ENCODE assay signal across 12 cellular contexts in the genomic region with DNA sequence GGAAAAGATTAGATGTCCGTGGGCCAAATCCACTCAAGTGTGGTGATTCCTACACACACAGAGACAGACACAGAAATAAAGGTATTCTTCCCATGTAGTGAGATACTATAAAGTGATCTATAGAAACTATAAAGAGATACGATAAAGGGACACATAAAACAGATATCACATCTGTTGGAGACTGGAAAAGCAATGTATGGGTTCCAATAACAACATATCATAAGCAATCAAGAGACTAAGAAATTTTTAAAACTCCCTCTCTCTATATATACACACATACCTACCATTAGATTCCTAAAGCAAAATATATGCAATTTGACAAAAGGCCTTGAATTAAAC. TPM values are rescaled to one million over a fixed set of nuclear protein-coding genes. Genes with fewer than 3 reads are reported as not detected.
A peak's percentile ranks its signal among the peaks of the same experiment; 100 is the strongest.
DNase-seq lines count a peak whose midpoint lies in the region; ATAC-seq, FAIRE-seq and TF ChIP-seq lines count a peak whose summit lies in the region.
"Had no signal": no experiment of that assay in that cellular context is flagged by ENCODE, and none has a peak within 500 bp of the region (broad histone marks: within the 10 kb centered on the region; RNA-seq: fewer than 3 reads in every experiment).

No MANE protein-coding gene starts in this region.

- peak overlapping the region; percentile 100; the same call in 1 of the 2 replicates for H3K27ac ChIP-seq in SK-N-MC
- peak overlapping the region in 3 of 4 donors; percentile 90 to 96 (median 96) for H3K27ac ChIP-seq in esophagus muscularis mucosa (replicated peaks in 1 of 4)
- H3K27ac ChIP-seq in gastrocnemius medialis, result peak overlapping the region; percentile 95 to 99 (median 98)

- no peaks in the 10 kb centered on the region for H3K27me3 Mint-ChIP-seq in activated CD4-positive, alpha-beta T cell treated with anti-CD3 and anti-CD28 coated beads, Interleukin-2, amount 10 ng/mL, durations not matched to agents 24 days and 14 days

- no peak overlapping the region for H3K4me3 ChIP-seq in SK-N-MC
- H3K4me3 ChIP-seq in esophagus muscularis mucosa, result no peak overlapping the region
- H3K4me3 ChIP-seq in gastrocnemius medialis, result no peak overlapping the region
- H3K4me3 ChIP-seq: thoracic aorta had no signal

- no peak for ATAC-seq in gastrocnemius medialis

- H3K27me3 ChIP-seq in esophagus muscularis mucosa (no peaks in the 10 kb centered on the region), gastrocnemius medialis (no peaks in the 10 kb centered on the region)

- TF ChIP-seq CTCF in esophagus muscularis mucosa (IDR thresholded peaks at IDR 0.05) (no peak), gastrocnemius medialis (IDR thresholded peaks at IDR 0.05 in 4 of 5, conservative IDR thresholded peaks at IDR 0.05 in 1 of 5) (no peak)

- TF ChIP-seq POLR2A in esophagus muscularis mucosa (IDR thresholded peaks at IDR 0.05; ENCODE audit: low read depth) (no peak), gastrocnemius medialis (IDR thresholded peaks at IDR 0.05) (no peak)

- no peak overlapping the region for H3K9ac ChIP-seq in SK-N-MC (ENCODE audit: insufficient read length)

- no peak for TF ChIP-seq EP300 in esophagus muscularis mucosa (IDR thresholded peaks at IDR 0.05)

- in situ Hi-C loops in gastrocnemius medialis (cut with MboI; ENCODE audit: low sequenced_read_pairs in 4 of 4), result loop anchor here in 1 of 4 donors (25.0 kb wide), 1 partner anchor 1575 kb away; a partner anchor contains a TSS

- H3K9me3 Mint-ChIP-seq in activated CD4-positive, alpha-beta T cell treated with anti-CD3 and anti-CD28 coated beads, Interleukin-2, amount 10 ng/mL, durations not matched to agents 24 days and 14 days, result no peaks in the 10 kb centered on the region

- FAIRE-seq in RCC 7860 (lab: Jason Lieb, UNC), result no peak
- FAIRE-seq: islet of Langerhans, small intestine had no signal

- no peaks in the 10 kb centered on the region for H3K9me3 ChIP-seq in SK-N-MC (ENCODE audit: low read depth, low read length)
- H3K9me3 ChIP-seq in esophagus muscularis mucosa, result no peaks in the 10 kb centered on the region
- H3K9me3 ChIP-seq in gastrocnemius medialis, result no peaks in the 10 kb centered on the region
- H3K9me3 ChIP-seq: thoracic aorta had no signal

- peaks cover 60% of the 10 kb centered on the region for H3K4me1 Mint-ChIP-seq in activated CD4-positive, alpha-beta T cell treated with anti-CD3 and anti-CD28 coated beads, Interleukin-2, amount 10 ng/mL, durations not matched to agents 24 days and 14 days

- no peak overlapping the region for H3K4me3 Mint-ChIP-seq in activated CD4-positive, alpha-beta T cell treated with anti-CD3 and anti-CD28 coated beads, Interleukin-2, amount 10 ng/mL, durations not matched to agents 24 days and 14 days

- H3K36me3 Mint-ChIP-seq in activated CD4-positive, alpha-beta T cell treated with anti-CD3 and anti-CD28 coated beads, Interleukin-2, amount 10 ng/mL, durations not matched to agents 24 days and 14 days (ENCODE audit: low read depth), result peaks cover 76% of the 10 kb centered on the region

- H3K36me3 ChIP-seq in SK-N-MC (ENCODE audit: insufficient read depth, low read length) (peaks cover 49% of the 10 kb centered on the region), esophagus muscularis mucosa (peaks cover 28 to 39% (median 36%) of the 10 kb centered on the region in 4 donors), gastrocnemius medialis (peaks cover 3 to 43% of the 10 kb centered on the region in 2 donors)

- peak overlapping the region; percentile 7 for H3K27ac Mint-ChIP-seq in activated CD4-positive, alpha-beta T cell treated with anti-CD3 and anti-CD28 coated beads, Interleukin-2, amount 10 ng/mL, durations not matched to agents 24 days and 14 days

- intact Hi-C loops in activated CD4-positive, alpha-beta T cell treated with anti-CD3 and anti-CD28 coated beads, Interleukin-2, amount 10 ng/mL, durations not matched to agents 24 days and 14 days (cut with micrococcal nuclease), result loop anchor here (10.0 kb wide), 1 partner anchor 547 kb away; a partner anchor contains a TSS
- intact Hi-C loops in esophagus muscularis mucosa (cut with DNase I), result loop anchor here (5.0 kb wide), 1 partner anchor 130 kb away; no protein-coding TSS in a partner anchor
- intact Hi-C loops in gastrocnemius medialis (cut with DNase I; ENCODE audit: low total_unique reads), result loop anchor here (2.0 to 10.0 kb wide), 5 partner anchors 17 to 1213 kb away; a partner anchor contains a TSS

- no peak for DNase-seq in activated CD4-positive, alpha-beta T cell treated with anti-CD3 and anti-CD28 coated beads, Interleukin-2, amount 10 ng/mL, durations not matched to agents 24 days and 14 days
- no peak for DNase-seq in activated CD4-positive, alpha-beta T cell treated with anti-CD3 and anti-CD28 coated beads, Interleukin-2, amount 50 U/mL, for 4 hours
- DNase-seq in SK-N-MC (ENCODE audit: low read depth, low spot score), result no peak
- no peak for DNase-seq in esophagus muscularis mucosa (ENCODE audit: extremely low spot score)
- no peak for DNase-seq in gastrocnemius medialis
- no peak for DNase-seq in RCC 7860 (ENCODE audit: low spot score)
- no peak for DNase-seq in activated gamma-delta T cell (lab: John Stamatoyannopoulos, UW)
- DNase-seq in NCI-H2107 (lab: John Stamatoyannopoulos, UW), result no peak
- DNase-seq: DMS53, small intestine had no signal

- H3K4me1 ChIP-seq in esophagus muscularis mucosa (peaks cover 53 to 63% (median 57%) of the 10 kb centered on the region in 4 donors), gastrocnemius medialis (peaks cover 40 to 46% of the 10 kb centered on the region in 2 donors)

- WGBS in esophagus muscularis mucosa, result 79% methylated on average over 2 of the region's 2 CpGs

RNA-seq across cellular contexts. Expression of a gene that starts 5.2 kb away (rescaled TPM):
- 106 and 107 TPM in 2 replicates for total RNA-seq in activated CD4-positive, alpha-beta T cell treated with anti-CD3 and anti-CD28 coated beads, Interleukin-2, amount 10 ng/mL, durations not matched to agents 24 days and 14 days
- total RNA-seq in esophagus muscularis mucosa (10 to 100 TPM; 24.5 to 53.6 (median 37.9) TPM), gastrocnemius medialis (10 to 100 TPM; 24.1 to 31.5 (median 27.0) TPM)

RNA-seq across cellular contexts. Expression of a gene that starts 5.8 kb away (rescaled TPM):
- total RNA-seq in activated CD4-positive, alpha-beta T cell treated with anti-CD3 and anti-CD28 coated beads, Interleukin-2, amount 10 ng/mL, durations not matched to agents 24 days and 14 days, result 79.4 and 83.6 TPM in 2 replicates
- total RNA-seq in esophagus muscularis mucosa (10 to 100 TPM; 36.0 to 41.8 (median 40.0) TPM), gastrocnemius medialis (100 to 1,000 TPM; 155 to 211 (median 167) TPM)

RNA-seq across cellular contexts. Expression of a gene that starts 14.8 kb away (rescaled TPM):
- 11.4 and 14.4 TPM in 2 replicates for total RNA-seq in activated CD4-positive, alpha-beta T cell treated with anti-CD3 and anti-CD28 coated beads, Interleukin-2, amount 10 ng/mL, durations not matched to agents 24 days and 14 days
- total RNA-seq in esophagus muscularis mucosa (1 to 10 TPM; 2.7 to 8.7 (median 5.1) TPM), gastrocnemius medialis (1 to 10 TPM in 2 of 4 donors, under 1 TPM in 2; 0.73 to 7.8 (median 1.7) TPM)

RNA-seq across cellular contexts. Expression of a gene that starts 35.1 kb away (rescaled TPM):
- total RNA-seq in activated CD4-positive, alpha-beta T cell treated with anti-CD3 and anti-CD28 coated beads, Interleukin-2, amount 10 ng/mL, durations not matched to agents 24 days and 14 days, result 28.9 and 39.4 TPM in 2 replicates
- total RNA-seq in esophagus muscularis mucosa (10 to 100 TPM in 3 of 4 donors, 1 to 10 TPM in 1; 8.0 to 28.2 (median 24.0) TPM), gastrocnemius medialis (10 to 100 TPM; 11.2 to 24.9 (median 19.8) TPM)

RNA-seq across cellular contexts. Expression of a gene that starts 40.6 kb away (rescaled TPM):
- total RNA-seq in activated CD4-positive, alpha-beta T cell treated with anti-CD3 and anti-CD28 coated beads, Interleukin-2, amount 10 ng/mL, durations not matched to agents 24 days and 14 days, result 123 and 125 TPM in 2 replicates
- 10 to 100 TPM; 39.0 to 60.8 (median 51.4) TPM for total RNA-seq in esophagus muscularis mucosa
- 100 to 1,000 TPM in 3 of 4 donors, 10 to 100 TPM in 1; 55.8 to 122 (median 111) TPM for total RNA-seq in gastrocnemius medialis
